In genomic region chr1:54290443-54291184, GRCh38 we compare ENCODE assay signal across 9 cellular contexts.
A peak's percentile ranks its signal among the peaks of the same experiment; 100 is the strongest.
DNase-seq lines count a peak whose midpoint lies in the region; ATAC-seq and TF ChIP-seq lines count a peak whose summit lies in the region.
"Had no signal": no experiment of that assay in that cellular context is flagged by ENCODE, and none has a peak within 500 bp of the region (broad histone marks: within the 10 kb centered on the region; RNA-seq: fewer than 3 reads in every experiment).

No MANE protein-coding gene starts in this region.

- H3K4me1 ChIP-seq in osteoblast (ENCODE audit: insufficient read depth, low read length), result peaks cover 26% of the 10 kb centered on the region

- no peak for ATAC-seq in activated T-helper 17 cell treated with anti-CD3 and anti-CD28 coated beads, Interleukin-2, amount 50 U/mL, for 72 hours (replicated peaks)
- no peak for ATAC-seq in HG02973 (IDR thresholded peaks at IDR 0.05; ENCODE audit: unreplicated experiment)

- H3K27ac Mint-ChIP-seq in T-helper 1 cell treated with Interleukin-12 subunit alpha and Interleukin-12 subunit beta and Interleukin-4 antibody, amounts not matched to agents 30 μg/mL and 1 μg/mL, for 36 hours, result peak overlapping the region; percentile 79
- no peak overlapping the region for H3K27ac Mint-ChIP-seq in activated T-helper 17 cell treated with anti-CD3 and anti-CD28 coated beads, Interleukin-2, amount 50 U/mL, for 72 hours
- H3K27ac Mint-ChIP-seq: dendritic cell treated with granulocyte-macrophage colony-stimulating factor and Interleukin-4, amounts not matched to agents 40 ng/mL and 50 ng/mL, for 4 days had no signal

- no peaks in the 10 kb centered on the region for H3K9me3 Mint-ChIP-seq in T-helper 1 cell treated with Interleukin-12 subunit alpha and Interleukin-12 subunit beta and Interleukin-4 antibody, amounts not matched to agents 30 μg/mL and 1 μg/mL, for 36 hours
- no peaks in the 10 kb centered on the region for H3K9me3 Mint-ChIP-seq in activated T-helper 17 cell treated with anti-CD3 and anti-CD28 coated beads, Interleukin-2, amount 50 U/mL, for 72 hours
- H3K9me3 Mint-ChIP-seq: dendritic cell treated with granulocyte-macrophage colony-stimulating factor and Interleukin-4, amounts not matched to agents 40 ng/mL and 50 ng/mL, for 4 days had no signal

- DNase-seq in EH (ENCODE audit: low read depth), result peak; percentile 65
- peak; percentile 48 for DNase-seq in fibroblast of villous mesenchyme (ENCODE audit: low read depth)
- DNase-seq in osteoblast (ENCODE audit: insufficient read length, low spot score, missing footprints), result peak; percentile 62
- no peak for DNase-seq in AG08395 (ENCODE audit: low spot score)
- DNase-seq in NAMALWA (ENCODE audit: low spot score), result no peak

- H3K27ac ChIP-seq in osteoblast (ENCODE audit: low read depth, low read length), result no peak overlapping the region

- no peaks in the 10 kb centered on the region for H3K36me3 ChIP-seq in osteoblast (ENCODE audit: insufficient read depth, low read length)

- H3K4me1 Mint-ChIP-seq in T-helper 1 cell treated with Interleukin-12 subunit alpha and Interleukin-12 subunit beta and Interleukin-4 antibody, amounts not matched to agents 30 μg/mL and 1 μg/mL, for 36 hours (ENCODE audit: low read depth), result peaks cover 69% of the 10 kb centered on the region
- peaks cover 30% of the 10 kb centered on the region for H3K4me1 Mint-ChIP-seq in activated T-helper 17 cell treated with anti-CD3 and anti-CD28 coated beads, Interleukin-2, amount 50 U/mL, for 72 hours

- H3K27me3 ChIP-seq in osteoblast (ENCODE audit: insufficient read depth, low read length), result no peaks in the 10 kb centered on the region

- H2AFZ ChIP-seq in osteoblast (ENCODE audit: low read length), result no peak overlapping the region

- peaks cover 44% of the 10 kb centered on the region for H3K79me2 ChIP-seq in osteoblast (ENCODE audit: insufficient read depth, low read length)

- no peaks in the 10 kb centered on the region for H3K27me3 Mint-ChIP-seq in T-helper 1 cell treated with Interleukin-12 subunit alpha and Interleukin-12 subunit beta and Interleukin-4 antibody, amounts not matched to agents 30 μg/mL and 1 μg/mL, for 36 hours (ENCODE audit: low read depth)
- H3K27me3 Mint-ChIP-seq in activated T-helper 17 cell treated with anti-CD3 and anti-CD28 coated beads, Interleukin-2, amount 50 U/mL, for 72 hours, result no peaks in the 10 kb centered on the region
- H3K27me3 Mint-ChIP-seq: dendritic cell treated with granulocyte-macrophage colony-stimulating factor and Interleukin-4, amounts not matched to agents 40 ng/mL and 50 ng/mL, for 4 days had no signal

- H3K4me2 ChIP-seq in osteoblast (ENCODE audit: insufficient read depth, low read length), result no peak overlapping the region

- H3K4me3 ChIP-seq in fibroblast of villous mesenchyme (ENCODE audit: low read depth, low read length), result no peak overlapping the region
- no peak overlapping the region for H3K4me3 ChIP-seq in osteoblast (ENCODE audit: insufficient read depth, low read length)

- peaks cover 33% of the 10 kb centered on the region for H4K20me1 ChIP-seq in osteoblast (ENCODE audit: insufficient read depth, low read length)

- H3K4me3 Mint-ChIP-seq in T-helper 1 cell treated with Interleukin-12 subunit alpha and Interleukin-12 subunit beta and Interleukin-4 antibody, amounts not matched to agents 30 μg/mL and 1 μg/mL, for 36 hours, result peak overlapping the region; percentile 10
- H3K4me3 Mint-ChIP-seq in activated T-helper 17 cell treated with anti-CD3 and anti-CD28 coated beads, Interleukin-2, amount 50 U/mL, for 72 hours, result no peak overlapping the region
- H3K4me3 Mint-ChIP-seq: dendritic cell treated with granulocyte-macrophage colony-stimulating factor and Interleukin-4, amounts not matched to agents 40 ng/mL and 50 ng/mL, for 4 days had no signal

- peaks cover 8% of the 10 kb centered on the region for H3K36me3 Mint-ChIP-seq in T-helper 1 cell treated with Interleukin-12 subunit alpha and Interleukin-12 subunit beta and Interleukin-4 antibody, amounts not matched to agents 30 μg/mL and 1 μg/mL, for 36 hours (ENCODE audit: low read depth)
- no peaks in the 10 kb centered on the region for H3K36me3 Mint-ChIP-seq in activated T-helper 17 cell treated with anti-CD3 and anti-CD28 coated beads, Interleukin-2, amount 50 U/mL, for 72 hours (ENCODE audit: low read depth)

- no peak for TF ChIP-seq CTCF in fibroblast of villous mesenchyme (IDR thresholded peaks at IDR 0.05; ENCODE audit: insufficient read depth, low read depth, low read length)
- no peak for TF ChIP-seq CTCF in osteoblast (IDR thresholded peaks at IDR 0.05; ENCODE audit: extremely low read depth, low read depth, low read length)

- H3K9me3 ChIP-seq in osteoblast (ENCODE audit: low read depth, low read length), result no peaks in the 10 kb centered on the region

Comparison
In these comparisons a context has a peak if more than half of its experiments do, and no peak if none do; other contexts are left out.
1. DNase-seq: peak in EH (single experiment), fibroblast of villous mesenchyme (single experiment) and osteoblast (single experiment); none in AG08395 (single experiment) and NAMALWA (single experiment).